Comparison of ENCODE assay signal across 1 cellular context in genomic region chr7:697259-697615, GRCh38.
TF ChIP-seq lines count a peak whose summit lies in the region.

No MANE protein-coding gene starts in this region.

TF ChIP-seq in GM23338, 12 proteins besides CTCF, POLR2A, EP300 and RAD21 (continued from another document):
- TF ChIP-seq, protein P1, sequence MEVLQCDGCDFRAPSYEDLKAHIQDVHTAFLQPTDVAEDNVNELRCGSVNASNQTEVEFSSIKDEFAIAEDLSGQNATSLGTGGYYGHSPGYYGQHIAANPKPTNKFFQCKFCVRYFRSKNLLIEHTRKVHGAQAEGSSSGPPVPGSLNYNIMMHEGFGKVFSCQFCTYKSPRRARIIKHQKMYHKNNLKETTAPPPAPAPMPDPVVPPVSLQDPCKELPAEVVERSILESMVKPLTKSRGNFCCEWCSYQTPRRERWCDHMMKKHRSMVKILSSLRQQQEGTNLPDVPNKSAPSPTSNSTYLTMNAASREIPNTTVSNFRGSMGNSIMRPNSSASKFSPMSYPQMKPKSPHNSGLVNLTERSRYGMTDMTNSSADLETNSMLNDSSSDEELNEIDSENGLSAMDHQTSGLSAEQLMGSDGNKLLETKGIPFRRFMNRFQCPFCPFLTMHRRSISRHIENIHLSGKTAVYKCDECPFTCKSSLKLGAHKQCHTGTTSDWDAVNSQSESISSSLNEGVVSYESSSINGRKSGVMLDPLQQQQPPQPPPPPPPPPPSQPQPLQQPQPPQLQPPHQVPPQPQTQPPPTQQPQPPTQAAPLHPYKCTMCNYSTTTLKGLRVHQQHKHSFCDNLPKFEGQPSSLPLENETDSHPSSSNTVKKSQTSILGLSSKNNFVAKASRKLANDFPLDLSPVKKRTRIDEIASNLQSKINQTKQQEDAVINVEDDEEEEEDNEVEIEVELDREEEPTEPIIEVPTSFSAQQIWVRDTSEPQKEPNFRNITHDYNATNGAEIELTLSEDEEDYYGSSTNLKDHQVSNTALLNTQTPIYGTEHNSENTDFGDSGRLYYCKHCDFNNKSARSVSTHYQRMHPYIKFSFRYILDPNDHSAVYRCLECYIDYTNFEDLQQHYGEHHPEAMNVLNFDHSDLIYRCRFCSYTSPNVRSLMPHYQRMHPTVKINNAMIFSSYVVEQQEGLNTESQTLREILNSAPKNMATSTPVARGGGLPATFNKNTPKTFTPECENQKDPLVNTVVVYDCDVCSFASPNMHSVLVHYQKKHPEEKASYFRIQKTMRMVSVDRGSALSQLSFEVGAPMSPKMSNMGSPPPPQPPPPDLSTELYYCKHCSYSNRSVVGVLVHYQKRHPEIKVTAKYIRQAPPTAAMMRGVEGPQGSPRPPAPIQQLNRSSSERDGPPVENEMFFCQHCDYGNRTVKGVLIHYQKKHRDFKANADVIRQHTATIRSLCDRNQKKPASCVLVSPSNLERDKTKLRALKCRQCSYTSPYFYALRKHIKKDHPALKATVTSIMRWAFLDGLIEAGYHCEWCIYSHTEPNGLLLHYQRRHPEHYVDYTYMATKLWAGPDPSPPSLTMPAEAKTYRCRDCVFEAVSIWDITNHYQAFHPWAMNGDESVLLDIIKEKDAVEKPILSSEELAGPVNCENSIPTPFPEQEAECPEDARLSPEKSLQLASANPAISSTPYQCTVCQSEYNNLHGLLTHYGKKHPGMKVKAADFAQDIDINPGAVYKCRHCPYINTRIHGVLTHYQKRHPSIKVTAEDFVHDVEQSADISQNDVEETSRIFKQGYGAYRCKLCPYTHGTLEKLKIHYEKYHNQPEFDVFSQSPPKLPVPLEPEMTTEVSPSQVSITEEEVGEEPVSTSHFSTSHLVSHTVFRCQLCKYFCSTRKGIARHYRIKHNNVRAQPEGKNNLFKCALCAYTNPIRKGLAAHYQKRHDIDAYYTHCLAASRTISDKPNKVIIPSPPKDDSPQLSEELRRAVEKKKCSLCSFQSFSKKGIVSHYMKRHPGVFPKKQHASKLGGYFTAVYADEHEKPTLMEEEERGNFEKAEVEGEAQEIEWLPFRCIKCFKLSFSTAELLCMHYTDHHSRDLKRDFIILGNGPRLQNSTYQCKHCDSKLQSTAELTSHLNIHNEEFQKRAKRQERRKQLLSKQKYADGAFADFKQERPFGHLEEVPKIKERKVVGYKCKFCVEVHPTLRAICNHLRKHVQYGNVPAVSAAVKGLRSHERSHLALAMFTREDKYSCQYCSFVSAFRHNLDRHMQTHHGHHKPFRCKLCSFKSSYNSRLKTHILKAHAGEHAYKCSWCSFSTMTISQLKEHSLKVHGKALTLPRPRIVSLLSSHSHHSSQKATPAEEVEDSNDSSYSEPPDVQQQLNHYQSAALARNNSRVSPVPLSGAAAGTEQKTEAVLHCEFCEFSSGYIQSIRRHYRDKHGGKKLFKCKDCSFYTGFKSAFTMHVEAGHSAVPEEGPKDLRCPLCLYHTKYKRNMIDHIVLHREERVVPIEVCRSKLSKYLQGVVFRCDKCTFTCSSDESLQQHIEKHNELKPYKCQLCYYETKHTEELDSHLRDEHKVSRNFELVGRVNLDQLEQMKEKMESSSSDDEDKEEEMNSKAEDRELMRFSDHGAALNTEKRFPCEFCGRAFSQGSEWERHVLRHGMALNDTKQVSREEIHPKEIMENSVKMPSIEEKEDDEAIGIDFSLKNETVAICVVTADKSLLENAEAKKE (CRISPR knock-in tag; IDR thresholded peaks at IDR 0.05): no peak
- no peak for TF ChIP-seq CREB1 (CRISPR knock-in tag; IDR thresholded peaks at IDR 0.05; ENCODE audit: low read depth)
- no peak for TF ChIP-seq EZH2phosphoT487 (IDR thresholded peaks at IDR 0.05; ENCODE audit: unreplicated experiment)
- TF ChIP-seq STAT1 (IDR thresholded peaks at IDR 0.05; ENCODE audit: unreplicated experiment): no peak
- no peak for TF ChIP-seq ZNF331 (CRISPR knock-in tag; IDR thresholded peaks at IDR 0.05; ENCODE audit: low read depth)
- TF ChIP-seq EZH2 (IDR thresholded peaks at IDR 0.05; ENCODE audit: low read depth, unreplicated experiment): no peak
- no peak for TF ChIP-seq REST (IDR thresholded peaks at IDR 0.05; ENCODE audit: unreplicated experiment)
TF ChIP-seq in GM23338: peak in this region for 0.
